8 cellular contexts compared by ENCODE assay signal in genomic region chr3:142976621-142977398, GRCh38. TPM values are rescaled to one million over a fixed set of nuclear protein-coding genes. Genes with fewer than 3 reads are reported as not detected.
A peak's percentile ranks its signal among the peaks of the same experiment; 100 is the strongest.
DNase-seq lines count a peak whose midpoint lies in the region; ATAC-seq, FAIRE-seq and TF ChIP-seq lines count a peak whose summit lies in the region.

No MANE protein-coding gene starts in this region.

- H3K27ac ChIP-seq in ascending aorta (no peak overlapping the region), keratinocyte (ENCODE audit: control insufficient read depth, insufficient read depth, low read length) (no peak overlapping the region)

- H3K9me1 ChIP-seq in keratinocyte (ENCODE audit: control insufficient read depth, extremely low read depth, insufficient read depth, low read length), result no peaks in the 10 kb centered on the region

- ATAC-seq in stimulated activated memory B cell treated with anti-CD40 and anti-IgM and Interleukin-4, amounts not matched to agents 10 μg/mL and 1 μg/mL and 100 μg/mL, for 72 hours, result no peak
- ATAC-seq in activated T-cell treated with anti-CD3 and anti-CD28 coated beads, Interleukin-2, amount 50 U/mL, for 72 hours (replicated peaks in 1 of 2), result no peak
- ATAC-seq in GM21723 (IDR thresholded peaks at IDR 0.05; ENCODE audit: unreplicated experiment), result no peak

- no peaks in the 10 kb centered on the region for H3K36me3 Mint-ChIP-seq in stimulated activated memory B cell treated with anti-CD40 and anti-IgM and Interleukin-4, amounts not matched to agents 10 μg/mL and 1 μg/mL and 100 μg/mL, for 72 hours
- H3K36me3 Mint-ChIP-seq in activated T-cell treated with anti-CD3 and anti-CD28 coated beads, Interleukin-2, amount 50 U/mL, for 72 hours (ENCODE audit: insufficient read depth in 2 of 2), result no peaks in the 10 kb centered on the region

- no peak overlapping the region for H3K4me2 ChIP-seq in keratinocyte (ENCODE audit: control insufficient read depth, extremely low read depth, insufficient read depth, low read depth, low read length)

- DNase-seq in ascending aorta (ENCODE audit: low spot score in 2 of 2) (peak; percentile 51 to 92), keratinocyte (ENCODE audit: low read depth, low spot score) (no peak), ureter (ENCODE audit: low spot score) (peak; percentile 70)
- no peak for DNase-seq in activated CD4-positive, alpha-beta T cell treated with anti-CD3 and anti-CD28 coated beads for 1 hour
- no peak for DNase-seq in activated T-cell treated with anti-CD3 and anti-CD28 coated beads, Interleukin-2, amount 50 U/mL, for 72 hours

- H4K20me1 ChIP-seq in keratinocyte (ENCODE audit: control insufficient read depth, extremely low read depth, insufficient read depth, low read length), result no peaks in the 10 kb centered on the region

- TF ChIP-seq RAD21 in Ishikawa (IDR thresholded peaks at IDR 0.05; ENCODE audit: low read depth), result no peak

- H3K27me3 ChIP-seq in ascending aorta, result no peaks in the 10 kb centered on the region
- H3K27me3 ChIP-seq in keratinocyte (ENCODE audit: control insufficient read depth, extremely low read depth, insufficient read depth, low read length), result no peaks in the 10 kb centered on the region

- peak; percentile 95 for FAIRE-seq in keratinocyte (lab: Jason Lieb, UNC)

- no peak overlapping the region for H3K9ac ChIP-seq in keratinocyte (ENCODE audit: control insufficient read depth, extremely low read depth, insufficient read depth, low read length)

- no peaks in the 10 kb centered on the region for H3K9me3 ChIP-seq in ascending aorta
- H3K9me3 ChIP-seq in keratinocyte (ENCODE audit: control insufficient read depth, low read depth, low read length), result no peaks in the 10 kb centered on the region

- intact Hi-C loops in ascending aorta (cut with DNase I), result no loop called here

- no peak for TF ChIP-seq EP300 in Ishikawa (IDR thresholded peaks at IDR 0.05; ENCODE audit: borderline replicate concordance)

- no peak overlapping the region for H2AFZ ChIP-seq in keratinocyte (ENCODE audit: control insufficient read depth, low read length)

- H3K36me3 ChIP-seq in ascending aorta, result no peaks in the 10 kb centered on the region
- H3K36me3 ChIP-seq in keratinocyte (ENCODE audit: control insufficient read depth in 2 of 2, extremely low read depth in 1 of 2, insufficient read depth in 2 of 2, low read length in 2 of 2), result no peaks in the 10 kb centered on the region

- H3K4me1 ChIP-seq in ascending aorta, result no peaks in the 10 kb centered on the region
- H3K4me1 ChIP-seq in keratinocyte (ENCODE audit: control insufficient read depth, extremely low read depth, insufficient read depth, low read length), result peaks cover 9% of the 10 kb centered on the region

- peaks cover 35% of the 10 kb centered on the region for H3K27me3 Mint-ChIP-seq in stimulated activated memory B cell treated with anti-CD40 and anti-IgM and Interleukin-4, amounts not matched to agents 10 μg/mL and 1 μg/mL and 100 μg/mL, for 72 hours
- H3K27me3 Mint-ChIP-seq in activated T-cell treated with anti-CD3 and anti-CD28 coated beads, Interleukin-2, amount 50 U/mL, for 72 hours (ENCODE audit: low read depth), result peaks cover 23% of the 10 kb centered on the region

- H3K4me1 Mint-ChIP-seq in stimulated activated memory B cell treated with anti-CD40 and anti-IgM and Interleukin-4, amounts not matched to agents 10 μg/mL and 1 μg/mL and 100 μg/mL, for 72 hours, result no peaks in the 10 kb centered on the region
- H3K4me1 Mint-ChIP-seq in activated T-cell treated with anti-CD3 and anti-CD28 coated beads, Interleukin-2, amount 50 U/mL, for 72 hours (ENCODE audit: low read depth), result no peaks in the 10 kb centered on the region

- H3K4me3 ChIP-seq in ascending aorta (no peak overlapping the region), keratinocyte (ENCODE audit: control insufficient read depth in 2 of 3, extremely low read depth in 1 of 3, insufficient read depth in 2 of 3, low read depth in 1 of 3, low read length in 3 of 3) (no peak overlapping the region)

- no peaks in the 10 kb centered on the region for H3K79me2 ChIP-seq in keratinocyte (ENCODE audit: control insufficient read depth, insufficient read depth, low read length)

- H3K4me3 Mint-ChIP-seq in stimulated activated memory B cell treated with anti-CD40 and anti-IgM and Interleukin-4, amounts not matched to agents 10 μg/mL and 1 μg/mL and 100 μg/mL, for 72 hours, result no peak overlapping the region
- no peak overlapping the region for H3K4me3 Mint-ChIP-seq in activated T-cell treated with anti-CD3 and anti-CD28 coated beads, Interleukin-2, amount 50 U/mL, for 72 hours

- dilution Hi-C loops in keratinocyte (cut with MboI; ENCODE audit: extremely low pct_ligation_motif_present, low sequenced_read_pairs), result no loop called here

- TF ChIP-seq CTCF in ascending aorta (IDR thresholded peaks at IDR 0.05) (no peak), keratinocyte (optimal IDR thresholded peaks at IDR 0.05 in 1 of 3, IDR thresholded peaks at IDR 0.05 in 1 of 3, conservative IDR thresholded peaks at IDR 0.05 in 1 of 3; ENCODE audit: extremely low read depth in 1 of 3, insufficient read depth in 2 of 3, low read length in 3 of 3) (no peak)

- H3K27ac Mint-ChIP-seq in stimulated activated memory B cell treated with anti-CD40 and anti-IgM and Interleukin-4, amounts not matched to agents 10 μg/mL and 1 μg/mL and 100 μg/mL, for 72 hours, result no peak overlapping the region
- H3K27ac Mint-ChIP-seq in activated T-cell treated with anti-CD3 and anti-CD28 coated beads, Interleukin-2, amount 50 U/mL, for 72 hours, result no peak overlapping the region

- H3K9me3 Mint-ChIP-seq in stimulated activated memory B cell treated with anti-CD40 and anti-IgM and Interleukin-4, amounts not matched to agents 10 μg/mL and 1 μg/mL and 100 μg/mL, for 72 hours, result no peaks in the 10 kb centered on the region
- no peaks in the 10 kb centered on the region for H3K9me3 Mint-ChIP-seq in activated T-cell treated with anti-CD3 and anti-CD28 coated beads, Interleukin-2, amount 50 U/mL, for 72 hours

TF ChIP-seq in Ishikawa, 13 proteins besides CTCF, POLR2A, EP300 and RAD21:
- TF ChIP-seq NFIC (IDR thresholded peaks at IDR 0.05) (peak; percentile 85), TAF1 (IDR thresholded peaks at IDR 0.05; ENCODE audit: low read depth) (no peak), MAX (IDR thresholded peaks at IDR 0.05) (peak; percentile 69)
TF ChIP-seq in Ishikawa: peak in this region for 2.

RNA-seq across cellular contexts. Expression of gene PAQR9, which starts 13.3 kb away (rescaled TPM):
- not detected for total RNA-seq in ascending aorta
- polyA plus RNA-seq in keratinocyte, result not detected in 3 replicates
- not detected for polyA plus RNA-seq in keratinocyte (2011; ENCODE audit: low read depth)
- not detected in 2 replicates for polyA plus RNA-seq in keratinocyte (2011; cell fraction: cytosol; rRNA removed)
- not detected in 2 replicates for polyA plus RNA-seq in keratinocyte (2011; cell fraction: nucleus; rRNA removed)
- polyA plus RNA-seq in keratinocyte (2012; ENCODE audit: low replicate concordance), result not detected in 2 replicates
- polyA minus RNA-seq in keratinocyte, result not detected in 3 replicates
- polyA minus RNA-seq in keratinocyte (2011; cell fraction: cytosol; rRNA and poly(A)+ RNA removed), result not detected
- not detected in 2 replicates for polyA minus RNA-seq in keratinocyte (2011; cell fraction: nucleus; rRNA and poly(A)+ RNA removed)
- not detected for total RNA-seq in ureter
- not detected for total RNA-seq in activated T-cell treated with anti-CD3 and anti-CD28 coated beads, Interleukin-2, amount 50 U/mL, for 72 hours

RNA-seq across cellular contexts. Expression of gene U2SURP, which starts 24.6 kb away (rescaled TPM):
- total RNA-seq in ascending aorta (68.6 TPM), ureter (125 TPM)
- polyA plus RNA-seq in keratinocyte, result 37.8 to 75.9 TPM (median 40.3 TPM) in 3 replicates
- polyA plus RNA-seq in keratinocyte (2011; ENCODE audit: low read depth), result 141 TPM
- 21.3 and 33.5 TPM in 2 replicates for polyA plus RNA-seq in keratinocyte (2011; cell fraction: cytosol; rRNA removed)
- 40.2 and 76.9 TPM in 2 replicates for polyA plus RNA-seq in keratinocyte (2011; cell fraction: nucleus; rRNA removed)
- polyA plus RNA-seq in keratinocyte (2012; ENCODE audit: low replicate concordance), result 41.4 and 67.1 TPM in 2 replicates
- 23.4 to 77.9 TPM (median 28.8 TPM) in 3 replicates for polyA minus RNA-seq in keratinocyte
- polyA minus RNA-seq in keratinocyte (2011; cell fraction: cytosol; rRNA and poly(A)+ RNA removed), result 22.1 TPM
- 28.8 and 73.0 TPM in 2 replicates for polyA minus RNA-seq in keratinocyte (2011; cell fraction: nucleus; rRNA and poly(A)+ RNA removed)
- 100 to 1,000 TPM; 157 to 179 TPM for total RNA-seq in activated T-cell treated with anti-CD3 and anti-CD28 coated beads, Interleukin-2, amount 50 U/mL, for 72 hours

Comparison
In these comparisons a context has a peak if more than half of its experiments do, and no peak if none do; other contexts are left out.
1. DNase-seq: peak in ascending aorta (2 of 2) and ureter (single experiment); none in keratinocyte (single experiment), activated CD4-positive, alpha-beta T cell treated with anti-CD3 and anti-CD28 coated beads for 1 hour (single experiment) and activated T-cell treated with anti-CD3 and anti-CD28 coated beads, Interleukin-2, amount 50 U/mL, for 72 hours (0 of 2).